ENCODE assay signal across 28 cellular contexts in the genomic region with DNA sequence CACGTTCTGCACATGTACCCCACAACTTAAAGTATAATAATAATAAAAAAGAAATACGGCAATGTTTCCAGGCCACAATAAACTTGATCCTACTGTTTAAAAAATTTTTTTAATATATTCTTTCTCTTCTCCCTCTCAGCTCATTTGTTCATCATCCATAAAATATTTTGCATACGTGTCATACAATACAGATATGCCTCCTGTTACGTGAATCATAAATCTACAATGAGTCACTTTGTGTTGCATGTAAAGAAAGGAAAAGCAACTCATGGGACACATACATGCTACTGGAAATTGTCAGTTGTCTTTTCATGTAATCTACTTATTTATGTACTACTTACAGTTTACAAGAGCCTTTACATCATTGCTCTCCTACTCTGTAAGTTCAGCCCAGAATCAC. TPM values are rescaled to one million over a fixed set of nuclear protein-coding genes. Genes with fewer than 3 reads are reported as not detected.
"Had no signal": no experiment of that assay in that cellular context is flagged by ENCODE, and none has a peak within 500 bp of the region (broad histone marks: within the 10 kb centered on the region; RNA-seq: fewer than 3 reads in every experiment).

No MANE protein-coding gene starts in this region.

- H3K27ac ChIP-seq: adrenal gland, gastroesophageal sphincter, sigmoid colon, VCaP had no signal

- H3K36me3 ChIP-seq: adrenal gland, gastroesophageal sphincter, sigmoid colon had no signal

- H3K36me3 Mint-ChIP-seq: activated naive CD8-positive, alpha-beta T cell; natural killer cell; stimulated activated naive B cell treated with anti-CD40 and anti-IgM and Interleukin-4, amounts not matched to agents 10 μg/mL and 1 μg/mL and 100 μg/mL, for 72 hours; type B pancreatic cell had no signal

- H3K4me3 ChIP-seq: adrenal gland, gastroesophageal sphincter, sigmoid colon had no signal

- H3K27ac Mint-ChIP-seq: activated CD4-positive, alpha-beta T cell treated with anti-CD3 and anti-CD28 coated beads, Interleukin-2, amount 10 ng/mL, durations not matched to agents 7 days and 5 days; activated CD8-positive, alpha-beta T cell treated with anti-CD3 and anti-CD28 coated beads, Interleukin-2, amount 10 ng/mL, durations not matched to agents 7 days and 5 days; activated naive CD8-positive, alpha-beta T cell; activated T-helper 2 cell treated with anti-CD3 and anti-CD28 coated beads, Interferon-gamma antibody, Interleukin-2, Interleukin-4, amounts not matched to agents 10 μg/mL and 5 μg/mL and 100 μg/mL, durations not matched to agents 14 hours and 24 hours and 36 hours; natural killer cell; progenitor cell of endocrine pancreas; stimulated activated naive B cell treated with anti-CD40 and anti-IgM and Interleukin-4, amounts not matched to agents 10 μg/mL and 1 μg/mL and 100 μg/mL, for 72 hours; T-helper 17 cell; type B pancreatic cell had no signal

- H3K4me1 ChIP-seq: adrenal gland, sigmoid colon had no signal

- H3K9me3 ChIP-seq: adrenal gland, gastroesophageal sphincter, sigmoid colon had no signal

- DNase-seq: activated CD4-positive, alpha-beta T cell treated with anti-CD3 and anti-CD28 coated beads, Interleukin-2, amount 10 ng/mL, durations not matched to agents 7 days and 5 days; activated CD8-positive, alpha-beta T cell treated with anti-CD3 and anti-CD28 coated beads, Interleukin-2, amount 10 ng/mL, durations not matched to agents 7 days and 5 days; activated naive CD4-positive, alpha-beta T cell; activated T-cell treated with anti-CD3 and anti-CD28 coated beads, Interleukin-2, amount 50 U/mL, for 1 hour; adrenal gland; erythroblast; head of caudate nucleus; hypothalamus; left ventricle myocardium superior; midbrain; natural killer cell; retina; sigmoid colon; stimulated activated CD4-positive, alpha-beta T cell treated with anti-CD3 and anti-CD28 coated beads, Interleukin-2, amount 100 ng/mL, for 48 hours; stimulated activated CD8-positive, alpha-beta memory T cell treated with anti-CD3 and anti-CD28 coated beads, Interleukin-4, amount 100 ng/mL, for 48 hours; stimulated activated naive B cell treated with anti-CD40 and anti-IgM and Interleukin-4, amounts not matched to agents 10 μg/mL and 1 μg/mL and 100 μg/mL, for 72 hours; SW 1271; T-helper 17 cell had no signal

- H3K27me3 ChIP-seq: adrenal gland, sigmoid colon had no signal

- ATAC-seq: activated CD4-positive, CD25-positive, alpha-beta regulatory T cell treated with anti-CD3 and anti-CD28 coated beads, Interleukin-2, amount 50 U/mL, for 24 hours; activated CD8-positive, alpha-beta T cell treated with anti-CD3 and anti-CD28 coated beads, Interleukin-2, amount 10 ng/mL, durations not matched to agents 7 days and 5 days; gastroesophageal sphincter; left ventricle myocardium superior; natural killer cell; stimulated activated naive B cell treated with anti-CD40 and anti-IgM and Interleukin-4, amounts not matched to agents 10 μg/mL and 1 μg/mL and 100 μg/mL, for 72 hours; T-helper 17 cell had no signal

- H3K9me3 Mint-ChIP-seq: activated CD4-positive, alpha-beta T cell treated with anti-CD3 and anti-CD28 coated beads, Interleukin-2, amount 10 ng/mL, durations not matched to agents 7 days and 5 days; activated T-helper 2 cell treated with anti-CD3 and anti-CD28 coated beads, Interferon-gamma antibody, Interleukin-2, Interleukin-4, amounts not matched to agents 10 μg/mL and 5 μg/mL and 100 μg/mL, durations not matched to agents 14 hours and 24 hours and 36 hours; natural killer cell; stimulated activated naive B cell treated with anti-CD40 and anti-IgM and Interleukin-4, amounts not matched to agents 10 μg/mL and 1 μg/mL and 100 μg/mL, for 72 hours; type B pancreatic cell had no signal

- H3K4me1 Mint-ChIP-seq: activated CD4-positive, alpha-beta T cell treated with anti-CD3 and anti-CD28 coated beads, Interleukin-2, amount 10 ng/mL, durations not matched to agents 7 days and 5 days; natural killer cell; T-helper 17 cell had no signal

- H3K4me3 Mint-ChIP-seq: activated CD4-positive, alpha-beta T cell treated with anti-CD3 and anti-CD28 coated beads, Interleukin-2, amount 10 ng/mL, durations not matched to agents 7 days and 5 days; activated CD8-positive, alpha-beta T cell treated with anti-CD3 and anti-CD28 coated beads, Interleukin-2, amount 10 ng/mL, durations not matched to agents 7 days and 5 days; activated naive CD8-positive, alpha-beta T cell; natural killer cell; stimulated activated naive B cell treated with anti-CD40 and anti-IgM and Interleukin-4, amounts not matched to agents 10 μg/mL and 1 μg/mL and 100 μg/mL, for 72 hours; T-helper 17 cell; type B pancreatic cell had no signal

RNA-seq across cellular contexts. Expression of gene TECTB, which starts 1.1 kb away (rescaled TPM):
- total RNA-seq: activated CD4-positive, alpha-beta T cell treated with anti-CD3 and anti-CD28 coated beads, Interleukin-2, amount 10 ng/mL, durations not matched to agents 7 days and 5 days; activated CD8-positive, alpha-beta T cell treated with anti-CD3 and anti-CD28 coated beads, Interleukin-2, amount 10 ng/mL, durations not matched to agents 7 days and 5 days; activated T-helper 2 cell treated with anti-CD3 and anti-CD28 coated beads, Interferon-gamma antibody, Interleukin-2, Interleukin-4, amounts not matched to agents 10 μg/mL and 5 μg/mL and 100 μg/mL, durations not matched to agents 14 hours and 24 hours and 36 hours; adrenal gland; cerebellum; gastroesophageal sphincter; left ventricle myocardium superior; natural killer cell; osteocyte; progenitor cell of endocrine pancreas; sigmoid colon; T-helper 17 cell; temporal lobe had no signal
